Comparison of ENCODE assay signal across 22 cellular contexts in the genomic region with DNA sequence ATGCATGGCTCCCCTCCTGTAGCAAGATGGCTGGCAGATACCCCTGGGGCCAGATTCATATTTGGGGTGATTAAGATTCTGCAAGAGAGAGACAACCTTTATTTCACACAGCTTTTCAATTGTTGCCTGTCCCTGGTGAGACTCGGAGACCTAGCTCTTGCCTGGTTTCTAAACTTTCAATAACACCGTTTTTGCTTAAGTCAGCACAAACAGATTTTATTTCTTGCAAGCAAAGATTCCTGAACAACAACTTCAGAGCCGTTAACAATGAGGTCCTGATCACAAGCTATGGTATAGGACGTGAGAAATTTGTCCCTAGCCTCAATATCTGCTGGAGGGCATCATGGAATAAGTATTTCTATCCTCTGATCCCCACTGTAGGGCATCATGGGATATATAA. TPM values are rescaled to one million over a fixed set of nuclear protein-coding genes. Genes with fewer than 3 reads are reported as not detected.
DNase-seq lines count a peak whose midpoint lies in the region; ATAC-seq, FAIRE-seq and TF ChIP-seq lines count a peak whose summit lies in the region.
"Had no signal": no experiment of that assay in that cellular context is flagged by ENCODE, and none has a peak within 500 bp of the region (broad histone marks: within the 10 kb centered on the region; RNA-seq: fewer than 3 reads in every experiment).

No MANE protein-coding gene starts in this region.

- no peak overlapping the region for H2BK12ac ChIP-seq in H1 (ENCODE audit: low read depth, low read length)

- H4K91ac ChIP-seq in H1 (replicated peaks; ENCODE audit: insufficient read length, low read length), result no peak overlapping the region

- FAIRE-seq in A549 (lab: Jason Lieb, UNC), result peak; percentile 28
- no peak for FAIRE-seq in H1 (lab: Jason Lieb, UNC)
- FAIRE-seq: D721Med, G401.6, GM12891, GM19239, H54, HTR-8/SVneo had no signal

- no peak overlapping the region for H4K5ac ChIP-seq in H1 (ENCODE audit: insufficient read length, low read depth, low read length)

- H3K27me3 ChIP-seq in OCI-LY3 (ENCODE audit: low read depth, low read length), result no peaks in the 10 kb centered on the region
- H3K27me3 ChIP-seq in H1 (replicated peaks in 1 of 4; ENCODE audit: control insufficient read depth in 3 of 4, extremely low read depth in 1 of 4, insufficient read depth in 3 of 4, low read length in 3 of 4), result peaks cover 11 to 41% (median 29%) of the 10 kb centered on the region in 4 experiments

- H3K9me3 ChIP-seq in A549 (no peaks in the 10 kb centered on the region), OCI-LY3 (ENCODE audit: insufficient read depth, low read length) (no peaks in the 10 kb centered on the region), H1 (ENCODE audit: insufficient read depth in 2 of 2, low read depth in 1 of 2, low read length in 1 of 2) (no peaks in the 10 kb centered on the region)
- H3K9me3 ChIP-seq: BE2C had no signal

- no peak overlapping the region for H3K4ac ChIP-seq in H1 (replicated peaks; ENCODE audit: insufficient read length, low read depth, low read length)

- H3K9ac ChIP-seq in OCI-LY3 (ENCODE audit: low read length) (no peak overlapping the region), H1 (replicated peaks in 1 of 4; ENCODE audit: extremely low read depth in 1 of 4, low read depth in 3 of 4, low read length in 3 of 4) (no peak overlapping the region)
- H3K9ac ChIP-seq: GM23248, KMS-11 had no signal

- no peak overlapping the region for H3K4me3 ChIP-seq in A549
- H3K4me3 ChIP-seq in OCI-LY3 (ENCODE audit: low read length), result no peak overlapping the region
- H3K4me3 ChIP-seq in H1 (ENCODE audit: extremely low read depth in 1 of 4, insufficient read depth in 2 of 4, low read depth in 3 of 4, low read length in 4 of 4), result no peak overlapping the region
- H3K4me3 ChIP-seq: GM23248 had no signal

- no peak overlapping the region for H2BK15ac ChIP-seq in H1 (ENCODE audit: low read length)

- H2AFZ ChIP-seq in OCI-LY3 (ENCODE audit: low read depth, low read length) (peak overlapping the region; percentile 32; the same call in 1 of the 2 replicates), H1 (ENCODE audit: low read length) (no peak overlapping the region)
- H2AFZ ChIP-seq: GM23248 had no signal

- H3K14ac ChIP-seq in H1 (ENCODE audit: insufficient read length), result no peak overlapping the region

- H4K20me1 ChIP-seq in OCI-LY3 (ENCODE audit: insufficient read depth, low read length) (no peaks in the 10 kb centered on the region), H1 (replicated peaks in 1 of 2; ENCODE audit: control insufficient read depth in 1 of 2, insufficient read depth in 2 of 2, low read length in 2 of 2) (no peaks in the 10 kb centered on the region)

- DNase-seq in A549 (ENCODE audit: low read depth in 1 of 2, low spot score in 1 of 2) (no peak), H1 (ENCODE audit: low read depth in 1 of 2, low spot score in 2 of 2) (no peak), D341Med (ENCODE audit: low spot score) (no peak), Ammon's horn (ENCODE audit: low spot score) (no peak)
- no peak for DNase-seq in stimulated activated CD4-positive, alpha-beta T cell treated with anti-CD3 and anti-CD28 coated beads, Interleukin-4, amount 100 ng/mL, for 1 hour
- DNase-seq: 8988T; BE2C; C1 segment of cervical spinal cord; CD4-positive, CD25-positive, alpha-beta regulatory T cell; CD8-positive, alpha-beta memory T cell; COR-L47; GM23248; HCEC 1CT; HFFc6 had no signal

- peaks cover 6% of the 10 kb centered on the region for H3K4me1 ChIP-seq in A549
- peaks cover 10% of the 10 kb centered on the region for H3K4me1 ChIP-seq in OCI-LY3 (ENCODE audit: low read length)
- peaks cover 0 to 12% (median 5%) of the 10 kb centered on the region in 4 experiments; a peak in 3 of 7 replicates for H3K4me1 ChIP-seq in H1 (replicated peaks in 1 of 4; ENCODE audit: control insufficient read depth in 3 of 4, insufficient read depth in 4 of 4, low read length in 3 of 4)
- H3K4me1 ChIP-seq: BE2C had no signal

- TF ChIP-seq RAD21 in A549 (conservative IDR thresholded peaks at IDR 0.05 in 1 of 2, IDR thresholded peaks at IDR 0.05 in 1 of 2), result no peak
- no peak for TF ChIP-seq RAD21 in H1 (IDR thresholded peaks at IDR 0.05 in 1 of 2, conservative IDR thresholded peaks at IDR 0.05 in 1 of 2; ENCODE audit: low read depth in 2 of 2, low read length in 2 of 2)

- no peak overlapping the region for H4K8ac ChIP-seq in H1 (ENCODE audit: extremely low read depth, insufficient read depth, low read length)

- H2AK5ac ChIP-seq in H1 (ENCODE audit: low read depth, low read length), result no peak overlapping the region

- H3K79me1 ChIP-seq in H1 (ENCODE audit: low read depth, low read length), result peaks cover 2% of the 10 kb centered on the region; the same call in 1 of the 2 replicates

- no peak overlapping the region for H3K23ac ChIP-seq in H1 (ENCODE audit: insufficient read length)

- no peak overlapping the region for H2BK20ac ChIP-seq in H1 (ENCODE audit: low read length)

- ATAC-seq in A549, result no peak

- 35% methylated on average over 4 of the region's 4 CpGs for WGBS in A549 (ENCODE audit: missing lambda C conversion rate)
- WGBS in H1 (ENCODE audit: extremely low coverage in 1 of 2, insufficient coverage in 1 of 2, insufficient read length in 1 of 2, insufficient replicate concordance in 2 of 2, low coverage in 1 of 2, low lambda C conversion rate in 2 of 2, missing lambda C conversion rate in 1 of 2), 2 experiments, result 81% methylated on average over 4 of the region's 4 CpGs; no CpG with 5 or more reads in 1 of the 2 experiments

- no peak overlapping the region for H2BK120ac ChIP-seq in H1 (replicated peaks; ENCODE audit: low read depth, low read length)

- no peak overlapping the region for H3K56ac ChIP-seq in H1 (replicated peaks; ENCODE audit: insufficient read length, low read depth, low read length)

- H3K18ac ChIP-seq in H1 (ENCODE audit: extremely low read depth, low read length), result no peak overlapping the region

- TF ChIP-seq POLR2A in A549 (IDR thresholded peaks at IDR 0.05; ENCODE audit: low read length) (no peak), H1 (IDR thresholded peaks at IDR 0.05; ENCODE audit: control extremely low read depth in 1 of 2, low read depth in 2 of 2, low read length in 2 of 2) (no peak)

- CTCF ChIA-PET in A549 (lab: Yijun Ruan, JAX) (interaction anchor here (0.6 to 3.8 kb wide), 8 partner anchors 10 to 387 kb away, joined by 3 to 28 read pairs (median 4); no protein-coding TSS in a partner anchor), H1 (lab: Charles Lee; ENCODE audit: partially characterized antibody) (interaction anchor here (1.0 to 2.0 kb wide), 4 partner anchors 10 to 195 kb away, joined by 3 to 17 read pairs (median 4); no protein-coding TSS in a partner anchor)

- POLR2A ChIA-PET in A549 (lab: Yijun Ruan, JAX), result no interaction called here
- POLR2A ChIA-PET in H1 (lab: Charles Lee; ENCODE audit: partially characterized antibody), result interaction anchor here (0.7 to 1.4 kb wide), 3 partner anchors 8 to 35 kb away, joined by 3 read pairs; no protein-coding TSS in a partner anchor

- no peaks in the 10 kb centered on the region for H3K79me2 ChIP-seq in OCI-LY3 (ENCODE audit: low read length)
- no peaks in the 10 kb centered on the region for H3K79me2 ChIP-seq in H1 (ENCODE audit: control insufficient read depth in 1 of 2, insufficient read depth in 2 of 2, low read length in 2 of 2)

- TF ChIP-seq EP300 in A549 (IDR thresholded peaks at IDR 0.05) (no peak), H1 (IDR thresholded peaks at IDR 0.05; ENCODE audit: borderline replicate concordance in 1 of 2, low read depth in 2 of 2, low read length in 2 of 2) (no peak)

- no peaks in the 10 kb centered on the region for H3K36me3 ChIP-seq in OCI-LY3 (replicated peaks; ENCODE audit: low read depth, low read length)
- H3K36me3 ChIP-seq in H1 (ENCODE audit: control insufficient read depth in 2 of 4, insufficient read depth in 4 of 4, low read length in 3 of 4), result no peaks in the 10 kb centered on the region
- H3K36me3 ChIP-seq: BE2C had no signal

- H3K23me2 ChIP-seq in H1 (ENCODE audit: low read depth, low read length), result peaks cover 11% of the 10 kb centered on the region

- H2BK5ac ChIP-seq in H1 (ENCODE audit: low read depth, low read length), result no peak overlapping the region

- H3K27ac ChIP-seq in A549 (no peak overlapping the region), OCI-LY3 (ENCODE audit: low read length) (no peak overlapping the region), H1 (ENCODE audit: low read depth, low read length) (no peak overlapping the region)
- H3K27ac ChIP-seq: GM23248, KMS-11 had no signal

- TF ChIP-seq CTCF in A549 (IDR thresholded peaks at IDR 0.05) (no peak), OCI-LY3 (IDR thresholded peaks at IDR 0.05; ENCODE audit: low read depth, low read length) (no peak), H1 (IDR thresholded peaks at IDR 0.05; ENCODE audit: control extremely low read depth in 1 of 3, insufficient read depth in 1 of 3, low read depth in 1 of 3, low read length in 3 of 3) (no peak)

- no peak overlapping the region for H3K4me2 ChIP-seq in A549
- H3K4me2 ChIP-seq in OCI-LY3 (ENCODE audit: low read length), result peak overlapping the region; percentile 27; the same call in 1 of the 2 replicates
- H3K4me2 ChIP-seq in H1 (ENCODE audit: insufficient read depth in 1 of 2, low read depth in 2 of 2, low read length in 2 of 2), result no peak overlapping the region
- H3K4me2 ChIP-seq: KMS-11 had no signal

RNA-seq across cellular contexts. Expression of a gene that starts 2.9 kb away (rescaled TPM):
- 4.2 and 4.7 TPM in 2 replicates for polyA plus RNA-seq in A549 (2011; rRNA removed)
- polyA plus RNA-seq in A549 (2012; cell fraction: cytosol; rRNA removed), result 5.9 and 7.6 TPM in 2 replicates
- 6.7 and 7.8 TPM in 2 replicates for polyA plus RNA-seq in A549 (2012; cell fraction: nucleus; rRNA removed)
- polyA plus RNA-seq in A549 (2017; fragmentation: RNase III; extraction: RNeasy Plus Mini Kit Qiagen cat#74134 plus additional on column Dnase treatment), result 8.8 to 10.1 TPM (median 9.2 TPM) in 3 replicates
- polyA minus RNA-seq in A549 (2011; rRNA and poly(A)+ RNA removed), result 3.3 and 3.7 TPM in 2 replicates
- total RNA-seq in H1 (2021; fragmentation: NEBNext Ultra II Directional; extraction: Animal tissue kit (Norgen Biotek cat#: 25700)), result 23.1 and 25.0 TPM in 2 replicates
- 13.5 and 20.7 TPM in 2 replicates for polyA plus RNA-seq in H1 (2011; rRNA removed)
- 13.8 TPM for polyA plus RNA-seq in H1 (2011; cell fraction: cytosol; rRNA removed)
- polyA plus RNA-seq in H1 (2011; cell fraction: nucleus; rRNA removed), result 16.9 TPM
- 20.2 to 29.4 TPM (median 26.6 TPM) in 4 replicates for polyA plus RNA-seq in H1 (2012, experiment 1 of 2)
- 12.6 TPM for polyA plus RNA-seq in H1 (2012, experiment 2 of 2)
- 33.6 TPM for polyA plus RNA-seq in H1 (2013, experiment 1 of 2)
- polyA plus RNA-seq in H1 (2013, experiment 2 of 2), result 39.6 TPM
- 6.4 and 8.3 TPM in 2 replicates for polyA minus RNA-seq in H1 (2011; rRNA and poly(A)+ RNA removed)
- 9.4 TPM for polyA minus RNA-seq in H1 (2011; cell fraction: cytosol; rRNA and poly(A)+ RNA removed)
- 3.7 TPM for polyA minus RNA-seq in H1 (2011; cell fraction: nucleus; rRNA and poly(A)+ RNA removed)
- polyA plus RNA-seq: CD4-positive, CD25-positive, alpha-beta regulatory T cell; CD8-positive, alpha-beta memory T cell had no signal

RNA-seq across cellular contexts. Expression of a gene that starts 23.1 kb away (rescaled TPM):
- polyA plus RNA-seq in A549 (2011; rRNA removed) (19.3 and 22.9 TPM in 2 replicates), A549 (2017; fragmentation: RNase III; extraction: RNeasy Plus Mini Kit Qiagen cat#74134 plus additional on column Dnase treatment) (47.7 to 58.5 TPM (median 52.4 TPM) in 3 replicates), H1 (2011; rRNA removed) (7.8 and 15.5 TPM in 2 replicates)
- polyA plus RNA-seq in A549 (2012; cell fraction: cytosol; rRNA removed), result 56.2 and 66.0 TPM in 2 replicates
- polyA plus RNA-seq in A549 (2012; cell fraction: nucleus; rRNA removed), result 26.1 and 30.9 TPM in 2 replicates
- 4.5 and 6.1 TPM in 2 replicates for polyA minus RNA-seq in A549 (2011; rRNA and poly(A)+ RNA removed)
- total RNA-seq in H1 (2021; fragmentation: NEBNext Ultra II Directional; extraction: Animal tissue kit (Norgen Biotek cat#: 25700)), result 16.7 and 19.5 TPM in 2 replicates
- 14.5 TPM for polyA plus RNA-seq in H1 (2011; cell fraction: cytosol; rRNA removed)
- polyA plus RNA-seq in H1 (2011; cell fraction: nucleus; rRNA removed), result 16.4 TPM
- 15.6 to 23.2 TPM (median 22.3 TPM) in 4 replicates for polyA plus RNA-seq in H1 (2012, experiment 1 of 2)
- polyA plus RNA-seq in H1 (2012, experiment 2 of 2), result 13.0 TPM
- polyA plus RNA-seq in H1 (2013, experiment 1 of 2), result 6.0 TPM
- polyA plus RNA-seq in H1 (2013, experiment 2 of 2), result 5.6 TPM
- 1.1 and 2.2 TPM in 2 replicates for polyA minus RNA-seq in H1 (2011; rRNA and poly(A)+ RNA removed)
- polyA minus RNA-seq in H1 (2011; cell fraction: cytosol; rRNA and poly(A)+ RNA removed), result 5.4 TPM
- 6.6 TPM for polyA minus RNA-seq in H1 (2011; cell fraction: nucleus; rRNA and poly(A)+ RNA removed)

RNA-seq across cellular contexts. Expression of a gene that starts 27.4 kb away (rescaled TPM):
- polyA plus RNA-seq in A549 (2011; rRNA removed) (48.6 and 55.3 TPM in 2 replicates), A549 (2017; fragmentation: RNase III; extraction: RNeasy Plus Mini Kit Qiagen cat#74134 plus additional on column Dnase treatment) (27.4 to 29.0 TPM (median 28.3 TPM) in 3 replicates), H1 (2011; rRNA removed) (23.4 and 29.8 TPM in 2 replicates)
- polyA plus RNA-seq in A549 (2012; cell fraction: cytosol; rRNA removed), result 61.1 and 62.6 TPM in 2 replicates
- 93.5 and 95.3 TPM in 2 replicates for polyA plus RNA-seq in A549 (2012; cell fraction: nucleus; rRNA removed)
- 40.2 and 50.4 TPM in 2 replicates for polyA minus RNA-seq in A549 (2011; rRNA and poly(A)+ RNA removed)
- 22.9 and 23.0 TPM in 2 replicates for total RNA-seq in H1 (2021; fragmentation: NEBNext Ultra II Directional; extraction: Animal tissue kit (Norgen Biotek cat#: 25700))
- 33.3 TPM for polyA plus RNA-seq in H1 (2011; cell fraction: cytosol; rRNA removed)
- polyA plus RNA-seq in H1 (2011; cell fraction: nucleus; rRNA removed), result 32.7 TPM
- polyA plus RNA-seq in H1 (2012, experiment 1 of 2), result 22.5 to 28.7 TPM (median 26.3 TPM) in 4 replicates
- 16.1 TPM for polyA plus RNA-seq in H1 (2012, experiment 2 of 2)
- 32.2 TPM for polyA plus RNA-seq in H1 (2013, experiment 1 of 2)
- polyA plus RNA-seq in H1 (2013, experiment 2 of 2), result 35.2 TPM
- polyA minus RNA-seq in H1 (2011; rRNA and poly(A)+ RNA removed), result 11.9 and 15.1 TPM in 2 replicates
- polyA minus RNA-seq in H1 (2011; cell fraction: cytosol; rRNA and poly(A)+ RNA removed), result 8.6 TPM
- 9.9 TPM for polyA minus RNA-seq in H1 (2011; cell fraction: nucleus; rRNA and poly(A)+ RNA removed)

RNA-seq across cellular contexts. Expression of a gene that starts 30.6 kb away (rescaled TPM):
- 0.41 and 0.47 TPM in 2 replicates for polyA plus RNA-seq in A549 (2011; rRNA removed)
- 0.31 and 0.37 TPM in 2 replicates for polyA plus RNA-seq in A549 (2012; cell fraction: cytosol; rRNA removed)
- 1.4 and 1.6 TPM in 2 replicates for polyA plus RNA-seq in A549 (2012; cell fraction: nucleus; rRNA removed)
- 0.44 to 0.55 TPM (median 0.50 TPM) in 3 replicates for polyA plus RNA-seq in A549 (2017; fragmentation: RNase III; extraction: RNeasy Plus Mini Kit Qiagen cat#74134 plus additional on column Dnase treatment)
- polyA minus RNA-seq in A549 (2011; rRNA and poly(A)+ RNA removed), result 0.24 and 0.37 TPM in 2 replicates
- total RNA-seq in H1 (2021; fragmentation: NEBNext Ultra II Directional; extraction: Animal tissue kit (Norgen Biotek cat#: 25700)), result 0.11 and 0.25 TPM in 2 replicates
- 0.06 and 0.16 TPM in 2 replicates for polyA plus RNA-seq in H1 (2011; rRNA removed)
- polyA plus RNA-seq in H1 (2011; cell fraction: cytosol; rRNA removed), result 0.25 TPM
- 0.51 TPM for polyA plus RNA-seq in H1 (2011; cell fraction: nucleus; rRNA removed)
- 0.28 to 0.32 TPM (median 0.29 TPM) in 4 replicates for polyA plus RNA-seq in H1 (2012, experiment 1 of 2)
- 0.07 TPM for polyA plus RNA-seq in H1 (2012, experiment 2 of 2)
- 0.22 TPM for polyA plus RNA-seq in H1 (2013, experiment 1 of 2)
- 0.24 TPM for polyA plus RNA-seq in H1 (2013, experiment 2 of 2)
- 0.07 and 0.28 TPM in 2 replicates for polyA minus RNA-seq in H1 (2011; rRNA and poly(A)+ RNA removed)
- not detected for polyA minus RNA-seq in H1 (2011; cell fraction: cytosol; rRNA and poly(A)+ RNA removed)
- polyA minus RNA-seq in H1 (2011; cell fraction: nucleus; rRNA and poly(A)+ RNA removed), result not detected
- total RNA-seq: GM23248 had no signal
- polyA plus RNA-seq: GM23248 had no signal

RNA-seq across cellular contexts. Expression of a gene that starts 46.1 kb away (rescaled TPM):
- polyA plus RNA-seq in A549 (2011; rRNA removed), result 10.6 and 11.2 TPM in 2 replicates
- 25.9 and 31.3 TPM in 2 replicates for polyA plus RNA-seq in A549 (2012; cell fraction: cytosol; rRNA removed)
- 22.2 and 26.9 TPM in 2 replicates for polyA plus RNA-seq in A549 (2012; cell fraction: nucleus; rRNA removed)
- 15.4 to 16.8 TPM (median 16.5 TPM) in 3 replicates for polyA plus RNA-seq in A549 (2017; fragmentation: RNase III; extraction: RNeasy Plus Mini Kit Qiagen cat#74134 plus additional on column Dnase treatment)
- polyA minus RNA-seq in A549 (2011; rRNA and poly(A)+ RNA removed), result 5.9 and 10.2 TPM in 2 replicates
- 13.6 and 14.7 TPM in 2 replicates for total RNA-seq in H1 (2021; fragmentation: NEBNext Ultra II Directional; extraction: Animal tissue kit (Norgen Biotek cat#: 25700))
- polyA plus RNA-seq in H1 (2011; rRNA removed), result 32.4 and 35.9 TPM in 2 replicates
- 22.3 TPM for polyA plus RNA-seq in H1 (2011; cell fraction: cytosol; rRNA removed)
- polyA plus RNA-seq in H1 (2011; cell fraction: nucleus; rRNA removed), result 19.5 TPM
- polyA plus RNA-seq in H1 (2012, experiment 1 of 2), result 11.7 to 16.0 TPM (median 13.6 TPM) in 4 replicates
- 18.5 TPM for polyA plus RNA-seq in H1 (2012, experiment 2 of 2)
- polyA plus RNA-seq in H1 (2013, experiment 1 of 2), result 17.0 TPM
- polyA plus RNA-seq in H1 (2013, experiment 2 of 2), result 17.1 TPM
- 10.6 and 11.2 TPM in 2 replicates for polyA minus RNA-seq in H1 (2011; rRNA and poly(A)+ RNA removed)
- polyA minus RNA-seq in H1 (2011; cell fraction: cytosol; rRNA and poly(A)+ RNA removed), result 4.4 TPM
- 11.5 TPM for polyA minus RNA-seq in H1 (2011; cell fraction: nucleus; rRNA and poly(A)+ RNA removed)
